Comparison of ENCODE assay signal across 1 cellular context in the genomic region with DNA sequence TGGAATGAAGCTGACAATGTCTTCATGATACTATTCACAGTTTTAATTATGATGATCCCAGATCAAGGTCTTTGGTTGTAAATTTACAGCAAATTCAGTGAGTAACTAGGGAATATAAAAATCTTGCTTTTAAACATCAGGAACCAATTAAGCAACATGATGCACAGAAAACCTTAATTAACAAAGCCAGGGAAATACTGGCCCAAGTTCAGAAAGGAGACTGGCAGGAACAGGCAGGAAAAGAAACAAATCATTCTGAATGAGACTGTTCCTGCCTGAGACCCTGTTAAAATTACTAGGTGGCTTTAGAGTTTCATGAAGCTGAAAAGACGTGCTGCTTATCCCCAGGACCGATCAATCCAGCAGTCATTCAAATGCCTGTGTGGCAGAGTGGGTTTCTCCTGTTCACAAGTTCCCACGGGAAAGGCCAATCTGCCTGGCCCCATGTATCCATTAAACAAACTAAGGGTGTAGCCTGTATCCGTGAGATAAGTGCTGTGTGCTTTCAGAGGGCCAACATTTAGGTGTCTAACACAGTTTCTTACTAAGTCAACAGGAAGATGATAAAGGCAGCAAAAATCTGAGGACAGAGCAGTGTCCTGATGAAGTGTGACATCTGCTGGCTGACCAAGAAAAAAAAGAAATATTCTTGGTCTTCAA.
TF ChIP-seq lines count a peak whose summit lies in the region.

No MANE protein-coding gene starts in this region.

TF ChIP-seq in K562, 482 proteins besides CTCF, POLR2A, EP300 and RAD21 (continued from another document):
- TF ChIP-seq, protein P1, sequence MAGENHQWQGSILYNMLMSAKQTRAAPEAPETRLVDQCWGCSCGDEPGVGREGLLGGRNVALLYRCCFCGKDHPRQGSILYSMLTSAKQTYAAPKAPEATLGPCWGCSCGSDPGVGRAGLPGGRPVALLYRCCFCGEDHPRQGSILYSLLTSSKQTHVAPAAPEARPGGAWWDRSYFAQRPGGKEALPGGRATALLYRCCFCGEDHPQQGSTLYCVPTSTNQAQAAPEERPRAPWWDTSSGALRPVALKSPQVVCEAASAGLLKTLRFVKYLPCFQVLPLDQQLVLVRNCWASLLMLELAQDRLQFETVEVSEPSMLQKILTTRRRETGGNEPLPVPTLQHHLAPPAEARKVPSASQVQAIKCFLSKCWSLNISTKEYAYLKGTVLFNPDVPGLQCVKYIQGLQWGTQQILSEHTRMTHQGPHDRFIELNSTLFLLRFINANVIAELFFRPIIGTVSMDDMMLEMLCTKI (IDR thresholded peaks at IDR 0.05; ENCODE audit: partially characterized antibody): no peak
- TF ChIP-seq ETV1 (tag; conservative IDR thresholded peaks at IDR 0.05; ENCODE audit: low read depth): peak; percentile 71
- TF ChIP-seq FOXA1 (IDR thresholded peaks at IDR 0.05; ENCODE audit: borderline replicate concordance): peak; percentile 70; the same call in 1 of the 2 replicates
- peak; percentile 94 for TF ChIP-seq DPF2 (IDR thresholded peaks at IDR 0.05)
- no peak for TF ChIP-seq MBD2 (IDR thresholded peaks at IDR 0.05; ENCODE audit: borderline replicate concordance, low read depth)
- TF ChIP-seq, protein P2, sequence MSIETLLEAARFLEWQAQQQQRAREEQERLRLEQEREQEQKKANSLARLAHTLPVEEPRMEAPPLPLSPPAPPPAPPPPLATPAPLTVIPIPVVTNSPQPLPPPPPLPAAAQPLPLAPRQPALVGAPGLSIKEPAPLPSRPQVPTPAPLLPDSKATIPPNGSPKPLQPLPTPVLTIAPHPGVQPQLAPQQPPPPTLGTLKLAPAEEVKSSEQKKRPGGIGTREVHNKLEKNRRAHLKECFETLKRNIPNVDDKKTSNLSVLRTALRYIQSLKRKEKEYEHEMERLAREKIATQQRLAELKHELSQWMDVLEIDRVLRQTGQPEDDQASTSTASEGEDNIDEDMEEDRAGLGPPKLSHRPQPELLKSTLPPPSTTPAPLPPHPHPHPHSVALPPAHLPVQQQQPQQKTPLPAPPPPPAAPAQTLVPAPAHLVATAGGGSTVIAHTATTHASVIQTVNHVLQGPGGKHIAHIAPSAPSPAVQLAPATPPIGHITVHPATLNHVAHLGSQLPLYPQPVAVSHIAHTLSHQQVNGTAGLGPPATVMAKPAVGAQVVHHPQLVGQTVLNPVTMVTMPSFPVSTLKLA (conservative IDR thresholded peaks at IDR 0.05): peak in 1 of 2 experiments; percentile 39; a peak in 1 of 4 replicates
- TF ChIP-seq STAT5A (IDR thresholded peaks at IDR 0.05; ENCODE audit: borderline replicate concordance, low read length): peak; percentile 60; the same call in 1 of the 2 replicates
- TF ChIP-seq TAL1 (IDR thresholded peaks at IDR 0.05): peak; percentile 91
- TF ChIP-seq MTA3 (IDR thresholded peaks at IDR 0.05; ENCODE audit: borderline replicate concordance): 0 out of 2 replicates have a peak, but pooled peaks have one; percentile 68
- TF ChIP-seq RCOR1 (IDR thresholded peaks at IDR 0.05; ENCODE audit: borderline replicate concordance in 1 of 2, low read depth in 2 of 2, low read length in 2 of 2): peak in 1 of 2 experiments; percentile 95; a peak in 2 of 4 replicates
- TF ChIP-seq, protein P3, sequence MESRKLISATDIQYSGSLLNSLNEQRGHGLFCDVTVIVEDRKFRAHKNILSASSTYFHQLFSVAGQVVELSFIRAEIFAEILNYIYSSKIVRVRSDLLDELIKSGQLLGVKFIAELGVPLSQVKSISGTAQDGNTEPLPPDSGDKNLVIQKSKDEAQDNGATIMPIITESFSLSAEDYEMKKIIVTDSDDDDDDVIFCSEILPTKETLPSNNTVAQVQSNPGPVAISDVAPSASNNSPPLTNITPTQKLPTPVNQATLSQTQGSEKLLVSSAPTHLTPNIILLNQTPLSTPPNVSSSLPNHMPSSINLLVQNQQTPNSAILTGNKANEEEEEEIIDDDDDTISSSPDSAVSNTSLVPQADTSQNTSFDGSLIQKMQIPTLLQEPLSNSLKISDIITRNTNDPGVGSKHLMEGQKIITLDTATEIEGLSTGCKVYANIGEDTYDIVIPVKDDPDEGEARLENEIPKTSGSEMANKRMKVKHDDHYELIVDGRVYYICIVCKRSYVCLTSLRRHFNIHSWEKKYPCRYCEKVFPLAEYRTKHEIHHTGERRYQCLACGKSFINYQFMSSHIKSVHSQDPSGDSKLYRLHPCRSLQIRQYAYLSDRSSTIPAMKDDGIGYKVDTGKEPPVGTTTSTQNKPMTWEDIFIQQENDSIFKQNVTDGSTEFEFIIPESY (CRISPR knock-in tag; IDR thresholded peaks at IDR 0.05): peak; percentile 58; the same call in 1 of the 2 replicates
- 0 out of 2 replicates have a peak, but pooled peaks have one; percentile 62 for TF ChIP-seq ZNF3 (CRISPR knock-in tag; IDR thresholded peaks at IDR 0.05)
- TF ChIP-seq, protein P4, sequence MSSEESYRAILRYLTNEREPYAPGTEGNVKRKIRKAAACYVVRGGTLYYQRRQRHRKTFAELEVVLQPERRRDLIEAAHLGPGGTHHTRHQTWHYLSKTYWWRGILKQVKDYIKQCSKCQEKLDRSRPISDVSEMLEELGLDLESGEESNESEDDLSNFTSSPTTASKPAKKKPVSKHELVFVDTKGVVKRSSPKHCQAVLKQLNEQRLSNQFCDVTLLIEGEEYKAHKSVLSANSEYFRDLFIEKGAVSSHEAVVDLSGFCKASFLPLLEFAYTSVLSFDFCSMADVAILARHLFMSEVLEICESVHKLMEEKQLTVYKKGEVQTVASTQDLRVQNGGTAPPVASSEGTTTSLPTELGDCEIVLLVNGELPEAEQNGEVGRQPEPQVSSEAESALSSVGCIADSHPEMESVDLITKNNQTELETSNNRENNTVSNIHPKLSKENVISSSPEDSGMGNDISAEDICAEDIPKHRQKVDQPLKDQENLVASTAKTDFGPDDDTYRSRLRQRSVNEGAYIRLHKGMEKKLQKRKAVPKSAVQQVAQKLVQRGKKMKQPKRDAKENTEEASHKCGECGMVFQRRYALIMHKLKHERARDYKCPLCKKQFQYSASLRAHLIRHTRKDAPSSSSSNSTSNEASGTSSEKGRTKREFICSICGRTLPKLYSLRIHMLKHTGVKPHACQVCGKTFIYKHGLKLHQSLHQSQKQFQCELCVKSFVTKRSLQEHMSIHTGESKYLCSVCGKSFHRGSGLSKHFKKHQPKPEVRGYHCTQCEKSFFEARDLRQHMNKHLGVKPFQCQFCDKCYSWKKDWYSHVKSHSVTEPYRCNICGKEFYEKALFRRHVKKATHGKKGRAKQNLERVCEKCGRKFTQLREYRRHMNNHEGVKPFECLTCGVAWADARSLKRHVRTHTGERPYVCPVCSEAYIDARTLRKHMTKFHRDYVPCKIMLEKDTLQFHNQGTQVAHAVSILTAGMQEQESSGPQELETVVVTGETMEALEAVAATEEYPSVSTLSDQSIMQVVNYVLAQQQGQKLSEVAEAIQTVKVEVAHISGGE (CRISPR knock-in tag; IDR thresholded peaks at IDR 0.05): peak in 1 of 3 experiments; percentile 25; a peak in 1 of 6 replicates
- TF ChIP-seq ETV5 (CRISPR knock-in tag; IDR thresholded peaks at IDR 0.05; ENCODE audit: low read depth): peak; percentile 58; the same call in 1 of the 2 replicates
- TF ChIP-seq FOXK1 (CRISPR knock-in tag; IDR thresholded peaks at IDR 0.05; ENCODE audit: borderline replicate concordance): 0 out of 2 replicates have a peak, but pooled peaks have one; percentile 65
- peak; percentile 82 for TF ChIP-seq MTA2 (IDR thresholded peaks at IDR 0.05; ENCODE audit: low read depth)
- 0 out of 2 replicates have a peak, but pooled peaks have one; percentile 24 for TF ChIP-seq TARDBP (IDR thresholded peaks at IDR 0.05)
- TF ChIP-seq POLR2AphosphoS5 (IDR thresholded peaks at IDR 0.05; ENCODE audit: control insufficient read depth, insufficient read depth, low read depth, low read length): peak; percentile 78
- peak; percentile 79; the same call in 1 of the 2 replicates for TF ChIP-seq CTBP1 (IDR thresholded peaks at IDR 0.05; ENCODE audit: borderline replicate concordance)
- 0 out of 2 replicates have a peak, but pooled peaks have one; percentile 26 for TF ChIP-seq BHLHE40 (IDR thresholded peaks at IDR 0.05; ENCODE audit: low read length)
- TF ChIP-seq, protein P5, sequence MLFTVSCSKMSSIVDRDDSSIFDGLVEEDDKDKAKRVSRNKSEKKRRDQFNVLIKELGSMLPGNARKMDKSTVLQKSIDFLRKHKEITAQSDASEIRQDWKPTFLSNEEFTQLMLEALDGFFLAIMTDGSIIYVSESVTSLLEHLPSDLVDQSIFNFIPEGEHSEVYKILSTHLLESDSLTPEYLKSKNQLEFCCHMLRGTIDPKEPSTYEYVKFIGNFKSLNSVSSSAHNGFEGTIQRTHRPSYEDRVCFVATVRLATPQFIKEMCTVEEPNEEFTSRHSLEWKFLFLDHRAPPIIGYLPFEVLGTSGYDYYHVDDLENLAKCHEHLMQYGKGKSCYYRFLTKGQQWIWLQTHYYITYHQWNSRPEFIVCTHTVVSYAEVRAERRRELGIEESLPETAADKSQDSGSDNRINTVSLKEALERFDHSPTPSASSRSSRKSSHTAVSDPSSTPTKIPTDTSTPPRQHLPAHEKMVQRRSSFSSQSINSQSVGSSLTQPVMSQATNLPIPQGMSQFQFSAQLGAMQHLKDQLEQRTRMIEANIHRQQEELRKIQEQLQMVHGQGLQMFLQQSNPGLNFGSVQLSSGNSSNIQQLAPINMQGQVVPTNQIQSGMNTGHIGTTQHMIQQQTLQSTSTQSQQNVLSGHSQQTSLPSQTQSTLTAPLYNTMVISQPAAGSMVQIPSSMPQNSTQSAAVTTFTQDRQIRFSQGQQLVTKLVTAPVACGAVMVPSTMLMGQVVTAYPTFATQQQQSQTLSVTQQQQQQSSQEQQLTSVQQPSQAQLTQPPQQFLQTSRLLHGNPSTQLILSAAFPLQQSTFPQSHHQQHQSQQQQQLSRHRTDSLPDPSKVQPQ (CRISPR knock-in tag; IDR thresholded peaks at IDR 0.05; ENCODE audit: borderline replicate concordance): no peak
- TF ChIP-seq ZNF785 (CRISPR knock-in tag; IDR thresholded peaks at IDR 0.05): no peak
- TF ChIP-seq SP2 (IDR thresholded peaks at IDR 0.05; ENCODE audit: extremely low read depth, low read depth, low read length, poor library complexity, severe bottlenecking): no peak
- peak; percentile 58; the same call in 1 of the 2 replicates for TF ChIP-seq DMBX1 (CRISPR knock-in tag; IDR thresholded peaks at IDR 0.05; ENCODE audit: borderline replicate concordance)
- peak; percentile 55; the same call in 1 of the 2 replicates for TF ChIP-seq LEF1 (IDR thresholded peaks at IDR 0.05)
- TF ChIP-seq, protein P6, sequence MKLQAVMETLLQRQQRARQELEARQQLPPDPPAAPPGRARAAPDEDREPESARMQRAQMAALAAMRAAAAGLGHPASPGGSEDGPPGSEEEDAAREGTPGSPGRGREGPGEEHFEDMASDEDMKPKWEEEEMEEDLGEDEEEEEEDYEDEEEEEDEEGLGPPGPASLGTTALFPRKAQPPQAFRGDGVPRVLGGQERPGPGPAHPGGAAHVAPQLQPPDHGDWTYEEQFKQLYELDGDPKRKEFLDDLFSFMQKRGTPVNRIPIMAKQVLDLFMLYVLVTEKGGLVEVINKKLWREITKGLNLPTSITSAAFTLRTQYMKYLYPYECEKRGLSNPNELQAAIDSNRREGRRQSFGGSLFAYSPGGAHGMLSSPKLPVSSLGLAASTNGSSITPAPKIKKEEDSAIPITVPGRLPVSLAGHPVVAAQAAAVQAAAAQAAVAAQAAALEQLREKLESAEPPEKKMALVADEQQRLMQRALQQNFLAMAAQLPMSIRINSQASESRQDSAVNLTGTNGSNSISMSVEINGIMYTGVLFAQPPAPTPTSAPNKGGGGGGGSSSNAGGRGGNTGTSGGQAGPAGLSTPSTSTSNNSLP (IDR thresholded peaks at IDR 0.05; ENCODE audit: borderline replicate concordance, low read depth, low read length): 0 out of 2 replicates have a peak, but pooled peaks have one; percentile 59
- TF ChIP-seq CBFA2T2 (conservative IDR thresholded peaks at IDR 0.05): peak; percentile 82
- TF ChIP-seq, protein P7, sequence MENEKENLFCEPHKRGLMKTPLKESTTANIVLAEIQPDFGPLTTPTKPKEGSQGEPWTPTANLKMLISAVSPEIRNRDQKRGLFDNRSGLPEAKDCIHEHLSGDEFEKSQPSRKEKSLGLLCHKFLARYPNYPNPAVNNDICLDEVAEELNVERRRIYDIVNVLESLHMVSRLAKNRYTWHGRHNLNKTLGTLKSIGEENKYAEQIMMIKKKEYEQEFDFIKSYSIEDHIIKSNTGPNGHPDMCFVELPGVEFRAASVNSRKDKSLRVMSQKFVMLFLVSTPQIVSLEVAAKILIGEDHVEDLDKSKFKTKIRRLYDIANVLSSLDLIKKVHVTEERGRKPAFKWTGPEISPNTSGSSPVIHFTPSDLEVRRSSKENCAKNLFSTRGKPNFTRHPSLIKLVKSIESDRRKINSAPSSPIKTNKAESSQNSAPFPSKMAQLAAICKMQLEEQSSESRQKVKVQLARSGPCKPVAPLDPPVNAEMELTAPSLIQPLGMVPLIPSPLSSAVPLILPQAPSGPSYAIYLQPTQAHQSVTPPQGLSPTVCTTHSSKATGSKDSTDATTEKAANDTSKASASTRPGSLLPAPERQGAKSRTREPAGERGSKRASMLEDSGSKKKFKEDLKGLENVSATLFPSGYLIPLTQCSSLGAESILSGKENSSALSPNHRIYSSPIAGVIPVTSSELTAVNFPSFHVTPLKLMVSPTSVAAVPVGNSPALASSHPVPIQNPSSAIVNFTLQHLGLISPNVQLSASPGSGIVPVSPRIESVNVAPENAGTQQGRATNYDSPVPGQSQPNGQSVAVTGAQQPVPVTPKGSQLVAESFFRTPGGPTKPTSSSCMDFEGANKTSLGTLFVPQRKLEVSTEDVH (IDR thresholded peaks at IDR 0.05; ENCODE audit: low read depth, partially characterized antibody): no peak
- TF ChIP-seq BDP1 (IDR thresholded peaks at IDR 0.05; ENCODE audit: insufficient read depth, insufficient read length): no peak
- TF ChIP-seq POLR2G (IDR thresholded peaks at IDR 0.05; ENCODE audit: low read depth, low read length): no peak
- 0 out of 2 replicates have a peak, but pooled peaks have one; percentile 50 for TF ChIP-seq CC2D1A (IDR thresholded peaks at IDR 0.05)
- TF ChIP-seq TEAD4 (IDR thresholded peaks at IDR 0.05; ENCODE audit: low read length): peak; percentile 76
- no peak for TF ChIP-seq TEAD4 (CRISPR knock-in tag; IDR thresholded peaks at IDR 0.05; ENCODE audit: borderline replicate concordance)
- 0 out of 2 replicates have a peak, but pooled peaks have one; percentile 29 for TF ChIP-seq CREB1 (IDR thresholded peaks at IDR 0.05)
- no peak for TF ChIP-seq CREB1 (CRISPR knock-in tag; IDR thresholded peaks at IDR 0.05)
- peak; percentile 69; the same call in 1 of the 2 replicates for TF ChIP-seq ZNF584 (CRISPR knock-in tag; IDR thresholded peaks at IDR 0.05; ENCODE audit: low read depth)
- no peak for TF ChIP-seq ZC3H4 (CRISPR knock-in tag; IDR thresholded peaks at IDR 0.05; ENCODE audit: borderline replicate concordance)
- TF ChIP-seq, protein P8, sequence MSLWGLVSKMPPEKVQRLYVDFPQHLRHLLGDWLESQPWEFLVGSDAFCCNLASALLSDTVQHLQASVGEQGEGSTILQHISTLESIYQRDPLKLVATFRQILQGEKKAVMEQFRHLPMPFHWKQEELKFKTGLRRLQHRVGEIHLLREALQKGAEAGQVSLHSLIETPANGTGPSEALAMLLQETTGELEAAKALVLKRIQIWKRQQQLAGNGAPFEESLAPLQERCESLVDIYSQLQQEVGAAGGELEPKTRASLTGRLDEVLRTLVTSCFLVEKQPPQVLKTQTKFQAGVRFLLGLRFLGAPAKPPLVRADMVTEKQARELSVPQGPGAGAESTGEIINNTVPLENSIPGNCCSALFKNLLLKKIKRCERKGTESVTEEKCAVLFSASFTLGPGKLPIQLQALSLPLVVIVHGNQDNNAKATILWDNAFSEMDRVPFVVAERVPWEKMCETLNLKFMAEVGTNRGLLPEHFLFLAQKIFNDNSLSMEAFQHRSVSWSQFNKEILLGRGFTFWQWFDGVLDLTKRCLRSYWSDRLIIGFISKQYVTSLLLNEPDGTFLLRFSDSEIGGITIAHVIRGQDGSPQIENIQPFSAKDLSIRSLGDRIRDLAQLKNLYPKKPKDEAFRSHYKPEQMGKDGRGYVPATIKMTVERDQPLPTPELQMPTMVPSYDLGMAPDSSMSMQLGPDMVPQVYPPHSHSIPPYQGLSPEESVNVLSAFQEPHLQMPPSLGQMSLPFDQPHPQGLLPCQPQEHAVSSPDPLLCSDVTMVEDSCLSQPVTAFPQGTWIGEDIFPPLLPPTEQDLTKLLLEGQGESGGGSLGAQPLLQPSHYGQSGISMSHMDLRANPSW (CRISPR knock-in tag; IDR thresholded peaks at IDR 0.05): no peak
